Comparison of ENCODE assay signal across 1 cellular context in the genomic region with DNA sequence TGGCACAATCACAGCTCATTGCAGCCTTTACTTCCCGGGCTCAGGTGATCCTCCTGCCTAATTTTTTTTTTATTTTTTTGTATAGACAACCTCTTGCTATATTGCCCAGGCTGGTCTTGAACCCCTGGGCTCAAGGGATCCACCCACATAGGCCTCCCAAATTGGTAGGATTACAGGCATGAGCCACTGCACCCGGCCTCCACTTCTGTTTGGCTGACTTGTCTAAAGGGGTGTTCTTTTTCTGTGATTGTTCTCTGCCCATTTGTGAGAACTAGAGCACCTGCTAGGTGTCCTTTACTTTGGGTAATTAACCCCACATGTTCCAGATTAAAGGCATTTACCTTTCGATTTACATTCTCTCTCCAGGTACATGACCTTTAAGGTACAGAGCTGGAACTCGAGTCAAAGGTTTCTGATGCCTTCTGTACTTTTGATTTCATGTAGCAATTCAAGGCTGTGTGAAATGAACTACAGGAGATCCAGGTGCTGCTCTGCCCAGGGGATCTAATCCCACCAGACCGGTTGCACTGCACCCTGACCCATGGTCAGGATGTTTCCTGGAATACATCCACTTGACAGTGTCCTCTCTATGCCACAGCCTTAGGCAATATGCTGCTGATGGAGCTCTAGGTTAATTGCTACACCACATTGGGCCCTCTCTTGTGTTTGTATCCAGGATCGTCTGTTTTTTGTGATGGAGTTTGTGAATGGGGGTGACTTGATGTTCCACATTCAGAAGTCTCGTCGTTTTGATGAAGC.
TF ChIP-seq lines count a peak whose summit lies in the region.

No MANE protein-coding gene starts in this region.

TF ChIP-seq in WTC11, 78 proteins besides CTCF, POLR2A, EP300 and RAD21 (continued from another document):
- TF ChIP-seq ERG (CRISPR knock-in tag; IDR thresholded peaks at IDR 0.05) (no peak), MAX (CRISPR knock-in tag; IDR thresholded peaks at IDR 0.05) (no peak), CREM (CRISPR knock-in tag; IDR thresholded peaks at IDR 0.05) (no peak), FOXJ3 (CRISPR knock-in tag; IDR thresholded peaks at IDR 0.05; ENCODE audit: borderline replicate concordance) (no peak), TCF7 (CRISPR knock-in tag; IDR thresholded peaks at IDR 0.05; ENCODE audit: low read depth) (no peak), ATF1 (CRISPR knock-in tag; IDR thresholded peaks at IDR 0.05) (no peak), FOXK1 (CRISPR knock-in tag; IDR thresholded peaks at IDR 0.05) (no peak), ZNF416 (CRISPR knock-in tag; IDR thresholded peaks at IDR 0.05) (no peak), IRF1 (CRISPR knock-in tag; IDR thresholded peaks at IDR 0.05) (no peak), PRDM15 (CRISPR knock-in tag; IDR thresholded peaks at IDR 0.05) (no peak), ZNF219 (CRISPR knock-in tag; IDR thresholded peaks at IDR 0.05; ENCODE audit: borderline replicate concordance) (no peak), E2F1 (CRISPR knock-in tag; IDR thresholded peaks at IDR 0.05) (no peak)
- TF ChIP-seq, protein P1, sequence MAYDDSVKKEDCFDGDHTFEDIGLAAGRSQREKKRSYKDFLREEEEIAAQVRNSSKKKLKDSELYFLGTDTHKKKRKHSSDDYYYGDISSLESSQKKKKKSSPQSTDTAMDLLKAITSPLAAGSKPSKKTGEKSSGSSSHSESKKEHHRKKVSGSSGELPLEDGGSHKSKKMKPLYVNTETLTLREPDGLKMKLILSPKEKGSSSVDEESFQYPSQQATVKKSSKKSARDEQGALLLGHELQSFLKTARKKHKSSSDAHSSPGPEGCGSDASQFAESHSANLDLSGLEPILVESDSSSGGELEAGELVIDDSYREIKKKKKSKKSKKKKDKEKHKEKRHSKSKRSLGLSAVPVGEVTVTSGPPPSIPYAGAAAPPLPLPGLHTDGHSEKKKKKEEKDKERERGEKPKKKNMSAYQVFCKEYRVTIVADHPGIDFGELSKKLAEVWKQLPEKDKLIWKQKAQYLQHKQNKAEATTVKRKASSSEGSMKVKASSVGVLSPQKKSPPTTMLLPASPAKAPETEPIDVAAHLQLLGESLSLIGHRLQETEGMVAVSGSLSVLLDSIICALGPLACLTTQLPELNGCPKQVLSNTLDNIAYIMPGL (CRISPR knock-in tag; IDR thresholded peaks at IDR 0.05) = no peak
- TF ChIP-seq, protein P2, sequence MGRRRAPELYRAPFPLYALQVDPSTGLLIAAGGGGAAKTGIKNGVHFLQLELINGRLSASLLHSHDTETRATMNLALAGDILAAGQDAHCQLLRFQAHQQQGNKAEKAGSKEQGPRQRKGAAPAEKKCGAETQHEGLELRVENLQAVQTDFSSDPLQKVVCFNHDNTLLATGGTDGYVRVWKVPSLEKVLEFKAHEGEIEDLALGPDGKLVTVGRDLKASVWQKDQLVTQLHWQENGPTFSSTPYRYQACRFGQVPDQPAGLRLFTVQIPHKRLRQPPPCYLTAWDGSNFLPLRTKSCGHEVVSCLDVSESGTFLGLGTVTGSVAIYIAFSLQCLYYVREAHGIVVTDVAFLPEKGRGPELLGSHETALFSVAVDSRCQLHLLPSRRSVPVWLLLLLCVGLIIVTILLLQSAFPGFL (CRISPR knock-in tag; IDR thresholded peaks at IDR 0.05; ENCODE audit: borderline replicate concordance) = no peak
- TF ChIP-seq, protein P3, sequence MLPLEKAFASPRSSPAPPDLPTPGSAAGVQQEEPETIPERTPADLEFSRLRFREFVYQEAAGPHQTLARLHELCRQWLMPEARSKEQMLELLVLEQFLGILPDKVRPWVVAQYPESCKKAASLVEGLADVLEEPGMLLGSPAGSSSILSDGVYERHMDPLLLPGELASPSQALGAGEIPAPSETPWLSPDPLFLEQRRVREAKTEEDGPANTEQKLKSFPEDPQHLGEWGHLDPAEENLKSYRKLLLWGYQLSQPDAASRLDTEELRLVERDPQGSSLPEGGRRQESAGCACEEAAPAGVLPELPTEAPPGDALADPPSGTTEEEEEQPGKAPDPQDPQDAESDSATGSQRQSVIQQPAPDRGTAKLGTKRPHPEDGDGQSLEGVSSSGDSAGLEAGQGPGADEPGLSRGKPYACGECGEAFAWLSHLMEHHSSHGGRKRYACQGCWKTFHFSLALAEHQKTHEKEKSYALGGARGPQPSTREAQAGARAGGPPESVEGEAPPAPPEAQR (CRISPR knock-in tag; IDR thresholded peaks at IDR 0.05) = no peak
- TF ChIP-seq, protein P4, sequence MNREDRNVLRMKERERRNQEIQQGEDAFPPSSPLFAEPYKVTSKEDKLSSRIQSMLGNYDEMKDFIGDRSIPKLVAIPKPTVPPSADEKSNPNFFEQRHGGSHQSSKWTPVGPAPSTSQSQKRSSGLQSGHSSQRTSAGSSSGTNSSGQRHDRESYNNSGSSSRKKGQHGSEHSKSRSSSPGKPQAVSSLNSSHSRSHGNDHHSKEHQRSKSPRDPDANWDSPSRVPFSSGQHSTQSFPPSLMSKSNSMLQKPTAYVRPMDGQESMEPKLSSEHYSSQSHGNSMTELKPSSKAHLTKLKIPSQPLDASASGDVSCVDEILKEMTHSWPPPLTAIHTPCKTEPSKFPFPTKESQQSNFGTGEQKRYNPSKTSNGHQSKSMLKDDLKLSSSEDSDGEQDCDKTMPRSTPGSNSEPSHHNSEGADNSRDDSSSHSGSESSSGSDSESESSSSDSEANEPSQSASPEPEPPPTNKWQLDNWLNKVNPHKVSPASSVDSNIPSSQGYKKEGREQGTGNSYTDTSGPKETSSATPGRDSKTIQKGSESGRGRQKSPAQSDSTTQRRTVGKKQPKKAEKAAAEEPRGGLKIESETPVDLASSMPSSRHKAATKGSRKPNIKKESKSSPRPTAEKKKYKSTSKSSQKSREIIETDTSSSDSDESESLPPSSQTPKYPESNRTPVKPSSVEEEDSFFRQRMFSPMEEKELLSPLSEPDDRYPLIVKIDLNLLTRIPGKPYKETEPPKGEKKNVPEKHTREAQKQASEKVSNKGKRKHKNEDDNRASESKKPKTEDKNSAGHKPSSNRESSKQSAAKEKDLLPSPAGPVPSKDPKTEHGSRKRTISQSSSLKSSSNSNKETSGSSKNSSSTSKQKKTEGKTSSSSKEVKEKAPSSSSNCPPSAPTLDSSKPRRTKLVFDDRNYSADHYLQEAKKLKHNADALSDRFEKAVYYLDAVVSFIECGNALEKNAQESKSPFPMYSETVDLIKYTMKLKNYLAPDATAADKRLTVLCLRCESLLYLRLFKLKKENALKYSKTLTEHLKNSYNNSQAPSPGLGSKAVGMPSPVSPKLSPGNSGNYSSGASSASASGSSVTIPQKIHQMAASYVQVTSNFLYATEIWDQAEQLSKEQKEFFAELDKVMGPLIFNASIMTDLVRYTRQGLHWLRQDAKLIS (CRISPR knock-in tag; IDR thresholded peaks at IDR 0.05; ENCODE audit: borderline replicate concordance) = no peak
- TF ChIP-seq, protein P5, sequence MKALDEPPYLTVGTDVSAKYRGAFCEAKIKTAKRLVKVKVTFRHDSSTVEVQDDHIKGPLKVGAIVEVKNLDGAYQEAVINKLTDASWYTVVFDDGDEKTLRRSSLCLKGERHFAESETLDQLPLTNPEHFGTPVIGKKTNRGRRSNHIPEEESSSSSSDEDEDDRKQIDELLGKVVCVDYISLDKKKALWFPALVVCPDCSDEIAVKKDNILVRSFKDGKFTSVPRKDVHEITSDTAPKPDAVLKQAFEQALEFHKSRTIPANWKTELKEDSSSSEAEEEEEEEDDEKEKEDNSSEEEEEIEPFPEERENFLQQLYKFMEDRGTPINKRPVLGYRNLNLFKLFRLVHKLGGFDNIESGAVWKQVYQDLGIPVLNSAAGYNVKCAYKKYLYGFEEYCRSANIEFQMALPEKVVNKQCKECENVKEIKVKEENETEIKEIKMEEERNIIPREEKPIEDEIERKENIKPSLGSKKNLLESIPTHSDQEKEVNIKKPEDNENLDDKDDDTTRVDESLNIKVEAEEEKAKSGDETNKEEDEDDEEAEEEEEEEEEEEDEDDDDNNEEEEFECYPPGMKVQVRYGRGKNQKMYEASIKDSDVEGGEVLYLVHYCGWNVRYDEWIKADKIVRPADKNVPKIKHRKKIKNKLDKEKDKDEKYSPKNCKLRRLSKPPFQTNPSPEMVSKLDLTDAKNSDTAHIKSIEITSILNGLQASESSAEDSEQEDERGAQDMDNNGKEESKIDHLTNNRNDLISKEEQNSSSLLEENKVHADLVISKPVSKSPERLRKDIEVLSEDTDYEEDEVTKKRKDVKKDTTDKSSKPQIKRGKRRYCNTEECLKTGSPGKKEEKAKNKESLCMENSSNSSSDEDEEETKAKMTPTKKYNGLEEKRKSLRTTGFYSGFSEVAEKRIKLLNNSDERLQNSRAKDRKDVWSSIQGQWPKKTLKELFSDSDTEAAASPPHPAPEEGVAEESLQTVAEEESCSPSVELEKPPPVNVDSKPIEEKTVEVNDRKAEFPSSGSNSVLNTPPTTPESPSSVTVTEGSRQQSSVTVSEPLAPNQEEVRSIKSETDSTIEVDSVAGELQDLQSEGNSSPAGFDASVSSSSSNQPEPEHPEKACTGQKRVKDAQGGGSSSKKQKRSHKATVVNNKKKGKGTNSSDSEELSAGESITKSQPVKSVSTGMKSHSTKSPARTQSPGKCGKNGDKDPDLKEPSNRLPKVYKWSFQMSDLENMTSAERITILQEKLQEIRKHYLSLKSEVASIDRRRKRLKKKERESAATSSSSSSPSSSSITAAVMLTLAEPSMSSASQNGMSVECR (CRISPR knock-in tag; IDR thresholded peaks at IDR 0.05; ENCODE audit: borderline replicate concordance) = no peak
- TF ChIP-seq, protein P6, sequence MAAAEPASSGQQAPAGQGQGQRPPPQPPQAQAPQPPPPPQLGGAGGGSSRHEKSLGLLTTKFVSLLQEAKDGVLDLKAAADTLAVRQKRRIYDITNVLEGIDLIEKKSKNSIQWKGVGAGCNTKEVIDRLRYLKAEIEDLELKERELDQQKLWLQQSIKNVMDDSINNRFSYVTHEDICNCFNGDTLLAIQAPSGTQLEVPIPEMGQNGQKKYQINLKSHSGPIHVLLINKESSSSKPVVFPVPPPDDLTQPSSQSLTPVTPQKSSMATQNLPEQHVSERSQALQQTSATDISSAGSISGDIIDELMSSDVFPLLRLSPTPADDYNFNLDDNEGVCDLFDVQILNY (CRISPR knock-in tag; IDR thresholded peaks at IDR 0.05) = no peak
- TF ChIP-seq, protein P7, sequence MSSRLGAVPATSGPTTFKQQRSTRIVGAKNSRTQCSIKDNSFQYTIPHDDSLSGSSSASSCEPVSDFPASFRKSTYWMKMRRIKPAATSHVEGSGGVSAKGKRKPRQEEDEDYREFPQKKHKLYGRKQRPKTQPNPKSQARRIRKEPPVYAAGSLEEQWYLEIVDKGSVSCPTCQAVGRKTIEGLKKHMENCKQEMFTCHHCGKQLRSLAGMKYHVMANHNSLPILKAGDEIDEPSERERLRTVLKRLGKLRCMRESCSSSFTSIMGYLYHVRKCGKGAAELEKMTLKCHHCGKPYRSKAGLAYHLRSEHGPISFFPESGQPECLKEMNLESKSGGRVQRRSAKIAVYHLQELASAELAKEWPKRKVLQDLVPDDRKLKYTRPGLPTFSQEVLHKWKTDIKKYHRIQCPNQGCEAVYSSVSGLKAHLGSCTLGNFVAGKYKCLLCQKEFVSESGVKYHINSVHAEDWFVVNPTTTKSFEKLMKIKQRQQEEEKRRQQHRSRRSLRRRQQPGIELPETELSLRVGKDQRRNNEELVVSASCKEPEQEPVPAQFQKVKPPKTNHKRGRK (CRISPR knock-in tag; IDR thresholded peaks at IDR 0.05; ENCODE audit: borderline replicate concordance) = no peak
